In the genomic region with DNA sequence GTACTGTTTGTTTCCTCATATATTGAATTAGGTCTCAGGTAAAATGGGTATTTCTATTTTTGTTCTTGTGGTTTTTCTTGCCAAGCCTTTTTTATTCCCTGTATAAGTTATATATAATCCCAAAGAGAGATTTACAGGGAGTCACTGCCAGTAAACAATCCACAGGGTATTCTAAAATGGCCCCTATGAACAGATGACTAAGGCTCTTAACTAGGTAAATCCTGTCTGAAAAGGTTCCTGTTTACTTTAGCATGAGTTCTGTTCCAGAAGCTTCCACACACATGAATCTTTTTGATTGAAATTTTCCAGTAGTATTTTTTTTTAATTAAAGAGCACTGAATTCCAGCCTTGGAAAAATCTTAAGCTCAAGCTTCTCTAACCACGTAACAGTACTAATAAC, we compare ENCODE assay signal across 21 cellular contexts.
"Had no signal": no experiment of that assay in that cellular context is flagged by ENCODE, and none has a peak within 500 bp of the region (broad histone marks: within the 10 kb centered on the region; RNA-seq: fewer than 3 reads in every experiment).

No MANE protein-coding gene starts in this region.

- H3K36me3 ChIP-seq: esophagus muscularis mucosa, gastrocnemius medialis, heart right ventricle, right atrium auricular region had no signal

- H3K9me3 ChIP-seq: gastrocnemius medialis, mucosa of descending colon had no signal

- FAIRE-seq: endometrium, small intestine had no signal

- DNase-seq: cortex of kidney; dorsolateral prefrontal cortex; effector CD8-positive, alpha-beta T cell; gastrocnemius medialis; heart right ventricle; hypothalamus; islet precursor cell; mammary epithelial cell; mucosa of descending colon; natural killer cell; posterior cingulate gyrus; small intestine; stimulated activated CD4-positive, alpha-beta T cell treated with anti-CD3 and anti-CD28 coated beads, Interleukin-2, amount 100 ng/mL, for 48 hours; stimulated activated naive CD4-positive, alpha-beta T cell treated with Interleukin-2 at 50 U/mL for 16 hours; trophoblast cell had no signal

- H3K4me1 Mint-ChIP-seq: natural killer cell, neural crest cell had no signal

- H3K4me1 ChIP-seq: esophagus muscularis mucosa, gastrocnemius medialis, heart right ventricle, right atrium auricular region had no signal

- H3K4me3 ChIP-seq: dorsolateral prefrontal cortex, esophagus muscularis mucosa, gastrocnemius medialis, heart right ventricle, mucosa of descending colon, right atrium auricular region had no signal

- H3K27ac Mint-ChIP-seq: natural killer cell had no signal

- H3K27me3 ChIP-seq: esophagus muscularis mucosa, gastrocnemius medialis, heart right ventricle, right atrium auricular region had no signal

- H3K27ac ChIP-seq: dorsolateral prefrontal cortex, epithelial cell of prostate, esophagus muscularis mucosa, gastrocnemius medialis, heart right ventricle, right atrium auricular region had no signal

- ATAC-seq: gastrocnemius medialis, heart right ventricle, left lobe of liver, mucosa of descending colon, natural killer cell had no signal

- H3K4me3 Mint-ChIP-seq: natural killer cell, neural crest cell had no signal
